Comparison of ENCODE assay signal across 24 cellular contexts in the genomic region with DNA sequence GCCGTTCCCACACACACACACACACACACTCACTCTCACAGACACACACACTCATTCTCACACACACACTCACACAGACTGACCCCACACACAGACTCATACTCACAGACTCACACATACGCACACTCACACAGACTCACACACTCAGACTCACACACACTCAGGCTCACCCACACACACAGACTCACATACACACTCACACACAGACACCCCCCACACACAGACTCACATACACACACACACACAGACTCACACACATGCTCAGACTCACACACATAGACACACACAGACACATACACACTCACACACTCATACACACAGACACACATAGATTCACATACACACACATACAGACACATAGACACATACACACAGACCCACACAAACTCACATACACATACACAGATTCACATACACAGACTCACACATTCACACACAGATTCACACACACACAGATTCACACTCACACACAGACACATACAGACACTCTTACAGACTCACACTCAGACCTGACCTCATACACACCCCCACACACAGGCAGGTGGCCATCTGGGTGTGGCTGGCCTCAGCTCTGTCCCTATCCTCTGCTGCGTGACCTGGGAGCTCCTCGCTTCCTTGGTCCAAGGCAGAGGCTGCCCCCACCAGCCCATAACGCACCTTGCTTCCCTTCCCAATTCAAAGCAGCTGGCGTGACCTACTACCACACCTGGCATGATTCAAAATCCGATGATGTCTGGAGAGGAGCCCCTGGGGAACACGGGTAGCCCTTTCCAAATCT. TPM values are rescaled to one million over a fixed set of nuclear protein-coding genes. Genes with fewer than 3 reads are reported as not detected.
DNase-seq lines count a peak whose midpoint lies in the region; ATAC-seq and TF ChIP-seq lines count a peak whose summit lies in the region.
"Had no signal": no experiment of that assay in that cellular context is flagged by ENCODE, and none has a peak within 500 bp of the region (broad histone marks: within the 10 kb centered on the region; RNA-seq: fewer than 3 reads in every experiment).

No MANE protein-coding gene starts in this region.

- H3K9me3 Mint-ChIP-seq in activated naive CD8-positive, alpha-beta T cell treated with anti-CD3 and anti-CD28 coated beads, Interleukin-2, amount 50 U/mL, for 24 hours = peaks cover 4% of the 10 kb centered on the region
- peaks cover 3% of the 10 kb centered on the region for H3K9me3 Mint-ChIP-seq in activated naive CD8-positive, alpha-beta T cell treated with anti-CD3 and anti-CD28 coated beads for 36 hours
- no peaks in the 10 kb centered on the region for H3K9me3 Mint-ChIP-seq in endodermal cell
- H3K9me3 Mint-ChIP-seq: activated naive CD8-positive, alpha-beta T cell treated with anti-CD3 and anti-CD28 coated beads, Interleukin-2, amount 10 ng/mL, durations not matched to agents 7 days and 5 days; central memory CD8-positive, alpha-beta T cell had no signal

- H3K9me3 ChIP-seq in endodermal cell (ENCODE audit: control insufficient read depth, low read length) (no peaks in the 10 kb centered on the region), prostate gland (no peaks in the 10 kb centered on the region)

- H3K36me3 Mint-ChIP-seq in activated naive CD8-positive, alpha-beta T cell treated with anti-CD3 and anti-CD28 coated beads, Interleukin-2, amount 50 U/mL, for 24 hours (ENCODE audit: low read depth) = no peaks in the 10 kb centered on the region
- H3K36me3 Mint-ChIP-seq in activated naive CD8-positive, alpha-beta T cell treated with anti-CD3 and anti-CD28 coated beads for 36 hours = peaks cover 2% of the 10 kb centered on the region
- no peaks in the 10 kb centered on the region for H3K36me3 Mint-ChIP-seq in endodermal cell (ENCODE audit: low read depth)
- H3K36me3 Mint-ChIP-seq: activated naive CD8-positive, alpha-beta T cell treated with anti-CD3 and anti-CD28 coated beads, Interleukin-2, amount 10 ng/mL, durations not matched to agents 7 days and 5 days had no signal

- WGBS in endodermal cell (ENCODE audit: insufficient coverage in 1 of 2, insufficient read length in 1 of 2), 2 experiments = 87 to 88% methylated on average over 4 to 8 of the region's 8 CpGs
- WGBS in prostate gland = 84% methylated on average over 8 of the region's 8 CpGs

- H3K27ac ChIP-seq in endodermal cell (ENCODE audit: low read depth, low read length) (no peak overlapping the region), prostate gland (no peak overlapping the region)
- H3K27ac ChIP-seq: gastroesophageal sphincter, GM23248, left ventricle myocardium inferior had no signal

- no peak overlapping the region for H3K9ac ChIP-seq in endodermal cell (ENCODE audit: extremely low read depth, low read length, poor library complexity, severe bottlenecking)
- H3K9ac ChIP-seq: GM23248 had no signal

- no peaks in the 10 kb centered on the region for H3K4me1 ChIP-seq in endodermal cell (ENCODE audit: control insufficient read depth, insufficient read depth, low read length)
- H3K4me1 ChIP-seq in prostate gland (replicated peaks) = no peaks in the 10 kb centered on the region
- H3K4me1 ChIP-seq: gastroesophageal sphincter, left ventricle myocardium inferior had no signal

- H3K27me3 ChIP-seq in endodermal cell (ENCODE audit: control insufficient read depth, insufficient read depth, low read length, poor library complexity, severe bottlenecking) (no peaks in the 10 kb centered on the region), prostate gland (replicated peaks; ENCODE audit: insufficient read depth) (no peaks in the 10 kb centered on the region)

- H3K27ac Mint-ChIP-seq in activated naive CD8-positive, alpha-beta T cell treated with anti-CD3 and anti-CD28 coated beads, Interleukin-2, amount 50 U/mL, for 24 hours = no peak overlapping the region
- no peak overlapping the region for H3K27ac Mint-ChIP-seq in activated naive CD8-positive, alpha-beta T cell treated with anti-CD3 and anti-CD28 coated beads for 36 hours
- H3K27ac Mint-ChIP-seq in endodermal cell = no peak overlapping the region
- H3K27ac Mint-ChIP-seq: activated naive CD8-positive, alpha-beta T cell treated with anti-CD3 and anti-CD28 coated beads, Interleukin-2, amount 10 ng/mL, durations not matched to agents 7 days and 5 days; CD4-positive, alpha-beta T cell; naive B cell had no signal

- H3K27me3 Mint-ChIP-seq in activated naive CD8-positive, alpha-beta T cell treated with anti-CD3 and anti-CD28 coated beads, Interleukin-2, amount 50 U/mL, for 24 hours = no peaks in the 10 kb centered on the region
- no peaks in the 10 kb centered on the region for H3K27me3 Mint-ChIP-seq in activated naive CD8-positive, alpha-beta T cell treated with anti-CD3 and anti-CD28 coated beads for 36 hours
- no peaks in the 10 kb centered on the region for H3K27me3 Mint-ChIP-seq in endodermal cell (ENCODE audit: insufficient read depth)
- H3K27me3 Mint-ChIP-seq: CD4-positive, alpha-beta T cell had no signal

- H3K4me3 Mint-ChIP-seq in activated naive CD8-positive, alpha-beta T cell treated with anti-CD3 and anti-CD28 coated beads, Interleukin-2, amount 50 U/mL, for 24 hours = no peak overlapping the region
- no peak overlapping the region for H3K4me3 Mint-ChIP-seq in activated naive CD8-positive, alpha-beta T cell treated with anti-CD3 and anti-CD28 coated beads for 36 hours
- H3K4me3 Mint-ChIP-seq in endodermal cell = no peak overlapping the region
- H3K4me3 Mint-ChIP-seq: activated naive CD8-positive, alpha-beta T cell treated with anti-CD3 and anti-CD28 coated beads, Interleukin-2, amount 10 ng/mL, durations not matched to agents 7 days and 5 days; CD4-positive, alpha-beta T cell; central memory CD8-positive, alpha-beta T cell; naive B cell had no signal

- H3K4me3 ChIP-seq in endodermal cell (ENCODE audit: low read length) (no peak overlapping the region), prostate gland (no peak overlapping the region), foreskin fibroblast (ENCODE audit: low read depth in 1 of 2, low read length in 2 of 2) (no peak overlapping the region)
- H3K4me3 ChIP-seq: gastroesophageal sphincter, GM23248, left ventricle myocardium inferior had no signal

- peak; percentile 18 for ATAC-seq in activated naive CD8-positive, alpha-beta T cell treated with anti-CD3 and anti-CD28 coated beads, Interleukin-2, amount 50 U/mL, for 24 hours
- ATAC-seq in GM18519 (IDR thresholded peaks at IDR 0.05; ENCODE audit: low FRiP score, unreplicated experiment) = no peak
- ATAC-seq: gastroesophageal sphincter had no signal

- TF ChIP-seq POLR2A in prostate gland (IDR thresholded peaks at IDR 0.05) = no peak

- no peak for TF ChIP-seq CTCF in endodermal cell (conservative IDR thresholded peaks at IDR 0.05)
- TF ChIP-seq CTCF in prostate gland (IDR thresholded peaks at IDR 0.05) = no peak
- no peak for TF ChIP-seq CTCF in foreskin fibroblast (IDR thresholded peaks at IDR 0.05; ENCODE audit: low read depth, low read length)

- intact Hi-C loops in prostate gland (cut with DNase I) = no loop called here

- no peaks in the 10 kb centered on the region for H3K36me3 ChIP-seq in endodermal cell (ENCODE audit: control insufficient read depth, insufficient read depth, low read length)
- H3K36me3 ChIP-seq in prostate gland = no peaks in the 10 kb centered on the region
- H3K36me3 ChIP-seq: gastroesophageal sphincter, left ventricle myocardium inferior had no signal

- H3K4me1 Mint-ChIP-seq in activated naive CD8-positive, alpha-beta T cell treated with anti-CD3 and anti-CD28 coated beads, Interleukin-2, amount 50 U/mL, for 24 hours = no peaks in the 10 kb centered on the region
- no peaks in the 10 kb centered on the region for H3K4me1 Mint-ChIP-seq in activated naive CD8-positive, alpha-beta T cell treated with anti-CD3 and anti-CD28 coated beads for 36 hours
- no peaks in the 10 kb centered on the region for H3K4me1 Mint-ChIP-seq in endodermal cell
- H3K4me1 Mint-ChIP-seq: activated naive CD8-positive, alpha-beta T cell treated with anti-CD3 and anti-CD28 coated beads, Interleukin-2, amount 10 ng/mL, durations not matched to agents 7 days and 5 days; central memory CD8-positive, alpha-beta T cell; naive B cell had no signal

- DNase-seq in activated naive CD8-positive, alpha-beta T cell treated with anti-CD3 and anti-CD28 coated beads, Interleukin-2, amount 50 U/mL, for 24 hours = no peak
- DNase-seq in activated naive CD8-positive, alpha-beta T cell treated with anti-CD3 and anti-CD28 coated beads for 36 hours = no peak
- DNase-seq in endodermal cell = peak; percentile 38
- DNase-seq in prostate gland (ENCODE audit: low spot score) = peak; percentile 2
- no peak for DNase-seq in foreskin fibroblast
- no peak for DNase-seq in germinal center (ENCODE audit: low spot score)
- DNase-seq in NCI-H146 treated with DMSO at 0.1 percent for 48 hours (lab: John Stamatoyannopoulos, UW; ENCODE audit: unreplicated experiment) = no peak
- DNase-seq: activated CD4-positive, alpha-beta T cell treated with anti-CD3 and anti-CD28 coated beads, Interleukin-2, amount 50 U/mL, for 4 hours; activated T-cell treated with anti-CD3 and anti-CD28 coated beads for 4 hours; GM23248; left ventricle myocardium inferior; naive B cell; NCI-H1930; NCI-H526; SIG-M5 had no signal

RNA-seq across cellular contexts. Expression of a gene that starts 1.9 kb away (rescaled TPM):
- not detected for total RNA-seq in activated naive CD8-positive, alpha-beta T cell treated with anti-CD3 and anti-CD28 coated beads for 36 hours
- total RNA-seq in endodermal cell = not detected
- polyA plus RNA-seq in endodermal cell (2013, experiment 1 of 2) = not detected
- not detected for polyA plus RNA-seq in endodermal cell (2013, experiment 2 of 2)
- total RNA-seq in prostate gland = 1 to 10 TPM in 1 of 2 donors, not detected in 1; 4.9 TPM
- total RNA-seq: activated naive CD8-positive, alpha-beta T cell treated with anti-CD3 and anti-CD28 coated beads, Interleukin-2, amount 10 ng/mL, durations not matched to agents 7 days and 5 days; CD4-positive, alpha-beta T cell; Daoy; dermis microvascular lymphatic vessel endothelial cell; gastroesophageal sphincter; GM23248; left ventricle myocardium inferior; ureter had no signal
- polyA plus RNA-seq: GM23248 had no signal

RNA-seq across cellular contexts. Expression of a gene that starts 32.9 kb away (rescaled TPM):
- not detected for total RNA-seq in activated naive CD8-positive, alpha-beta T cell treated with anti-CD3 and anti-CD28 coated beads for 36 hours
- total RNA-seq in endodermal cell = 1 to 10 TPM; 1.6 to 6.7 TPM
- 0.64 TPM for polyA plus RNA-seq in endodermal cell (2013, experiment 1 of 2)
- polyA plus RNA-seq in endodermal cell (2013, experiment 2 of 2) = 0.37 TPM
- 1 to 10 TPM in 1 of 2 donors, not detected in 1; 6.9 TPM for total RNA-seq in prostate gland
- total RNA-seq: CD4-positive, alpha-beta T cell; Daoy; dermis microvascular lymphatic vessel endothelial cell; GM23248; skeletal muscle tissue; ureter had no signal

RNA-seq across cellular contexts. Expression of a gene that starts 39.3 kb away (rescaled TPM):
- not detected for total RNA-seq in activated naive CD8-positive, alpha-beta T cell treated with anti-CD3 and anti-CD28 coated beads for 36 hours
- total RNA-seq in endodermal cell = not detected
- polyA plus RNA-seq in endodermal cell (2013, experiment 1 of 2) = not detected
- not detected for polyA plus RNA-seq in endodermal cell (2013, experiment 2 of 2)
- total RNA-seq in prostate gland = under 1 TPM in 1 of 2 donors, not detected in 1; 0.17 TPM
- total RNA-seq: activated naive CD8-positive, alpha-beta T cell treated with anti-CD3 and anti-CD28 coated beads, Interleukin-2, amount 10 ng/mL, durations not matched to agents 7 days and 5 days; CD4-positive, alpha-beta T cell; Daoy; dermis microvascular lymphatic vessel endothelial cell; gastroesophageal sphincter; GM23248; left ventricle myocardium inferior; skeletal muscle tissue; ureter had no signal
- polyA plus RNA-seq: GM23248 had no signal

Comparison
In these comparisons a context has a peak if more than half of its experiments do, and no peak if none do; other contexts are left out.
1. DNase-seq: peak in endodermal cell (single experiment) and prostate gland (single experiment); none in activated naive CD8-positive, alpha-beta T cell treated with anti-CD3 and anti-CD28 coated beads, Interleukin-2, amount 50 U/mL, for 24 hours (single experiment), activated naive CD8-positive, alpha-beta T cell treated with anti-CD3 and anti-CD28 coated beads for 36 hours (single experiment), foreskin fibroblast (0 of 2), germinal center (single experiment) and NCI-H146 treated with DMSO at 0.1 percent for 48 hours (single experiment).